Comparison of ENCODE assay signal across 11 cellular contexts in the genomic region with DNA sequence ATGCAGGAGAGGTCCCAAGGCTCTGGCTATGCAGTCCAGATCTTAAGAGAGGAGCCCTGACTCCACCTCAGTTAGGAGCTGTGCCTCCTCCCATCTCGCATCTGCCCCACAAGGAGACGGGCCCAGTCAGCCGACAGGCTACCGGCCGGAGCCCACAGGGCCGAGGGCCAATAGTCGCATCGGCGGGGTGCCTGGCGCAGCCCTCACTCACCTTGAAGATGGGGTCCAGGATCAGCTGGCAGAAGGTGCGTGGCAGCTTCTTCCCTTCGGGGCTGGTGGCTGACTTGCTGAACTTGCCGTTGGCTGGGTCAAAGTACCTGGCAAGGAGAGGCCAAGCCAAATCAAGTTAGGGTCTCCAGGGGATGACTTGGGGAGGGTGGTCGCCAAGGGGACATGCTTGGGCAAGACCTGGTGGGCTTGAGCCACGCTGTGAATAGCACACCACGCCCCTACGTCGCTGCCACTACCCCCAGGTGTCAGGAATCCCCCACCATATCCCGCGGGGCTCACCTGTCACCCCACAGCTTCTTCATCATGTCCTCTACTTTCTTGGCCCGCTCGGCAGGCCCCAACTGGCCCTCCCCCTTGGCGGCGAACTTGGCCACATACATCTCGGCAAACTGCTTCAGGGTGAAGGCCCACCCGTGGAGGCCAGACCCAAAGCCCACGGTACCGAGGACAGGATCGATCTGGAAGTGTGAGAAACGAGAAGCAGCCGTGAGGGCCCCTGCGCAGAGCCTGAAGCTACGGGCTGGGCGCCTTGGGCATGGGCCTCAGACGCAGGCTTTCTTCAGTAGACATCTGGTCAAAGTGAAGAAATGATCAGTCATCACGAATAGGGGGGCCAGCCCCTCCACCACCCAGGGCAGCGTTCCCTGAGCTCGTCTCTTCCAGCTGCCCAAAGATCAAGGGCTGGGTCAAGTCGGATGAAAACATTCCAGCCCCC. TPM values are rescaled to one million over a fixed set of nuclear protein-coding genes. Genes with fewer than 3 reads are reported as not detected.
DNase-seq lines count a peak whose midpoint lies in the region; ATAC-seq and TF ChIP-seq lines count a peak whose summit lies in the region.
"Had no signal": no experiment of that assay in that cellular context is flagged by ENCODE, and none has a peak within 500 bp of the region (broad histone marks: within the 10 kb centered on the region; RNA-seq: fewer than 3 reads in every experiment).

No MANE protein-coding gene starts in this region.

- no peak for TF ChIP-seq CTCF in AG04449 (IDR thresholded peaks at IDR 0.05; ENCODE audit: insufficient read depth, low read length, missing control alignments)
- TF ChIP-seq CTCF in H9 (conservative IDR thresholded peaks at IDR 0.05), result no peak

- H2BK120ac ChIP-seq in H9 (ENCODE audit: low read depth, low read length, poor library complexity, severe bottlenecking), result no peak overlapping the region

- H3K79me1 ChIP-seq in H9 (ENCODE audit: insufficient read depth, low read depth, low read length, poor library complexity, severe bottlenecking), result peaks cover 12% of the 10 kb centered on the region

- no peak overlapping the region for H2BK12ac ChIP-seq in H9 (ENCODE audit: insufficient read length, low read depth, low read length)

- H3K4me1 Mint-ChIP-seq in H9, result peaks cover 37 to 38% of the 10 kb centered on the region in 2 experiments
- peaks cover 28% of the 10 kb centered on the region for H3K4me1 Mint-ChIP-seq in activated T-helper 2 cell treated with anti-CD3 and anti-CD28 coated beads, Interferon-gamma antibody, Interleukin-2, Interleukin-4, amounts not matched to agents 10 μg/mL and 5 μg/mL and 100 μg/mL, durations not matched to agents 14 hours and 24 hours and 36 hours (ENCODE audit: low read depth)

- POLR2A ChIA-PET in AG04449 (lab: Yijun Ruan, JAX), result interaction anchor here (8.9 kb wide), 1 partner anchor 12 kb away, joined by 266 read pairs; a partner anchor contains a TSS

- intact Hi-C loops in activated T-helper 2 cell treated with anti-CD3 and anti-CD28 coated beads, Interferon-gamma antibody, Interleukin-2, Interleukin-4, amounts not matched to agents 10 μg/mL and 5 μg/mL and 100 μg/mL, durations not matched to agents 14 hours and 24 hours and 36 hours (cut with micrococcal nuclease), result loop anchor here (10.0 kb wide), 1 partner anchor 217 kb away; a partner anchor contains a TSS

- peaks cover 55% of the 10 kb centered on the region for H3K36me3 ChIP-seq in mucosa of stomach (ENCODE audit: control insufficient read depth, insufficient read depth, low read length)

- H3K4ac ChIP-seq in H9 (ENCODE audit: low read depth, low read length), result no peak overlapping the region

- H3K14ac ChIP-seq in H9 (ENCODE audit: insufficient read depth, low read length), result no peak overlapping the region

- H3T11ph ChIP-seq in H9 (ENCODE audit: low read length), result no peak overlapping the region

- no peaks in the 10 kb centered on the region; a peak in 1 of 5 replicates for H3K9me3 Mint-ChIP-seq in H9
- H3K9me3 Mint-ChIP-seq in activated T-helper 2 cell treated with anti-CD3 and anti-CD28 coated beads, Interferon-gamma antibody, Interleukin-2, Interleukin-4, amounts not matched to agents 10 μg/mL and 5 μg/mL and 100 μg/mL, durations not matched to agents 14 hours and 24 hours and 36 hours, result no peaks in the 10 kb centered on the region

- H4K20me1 ChIP-seq in H9 (ENCODE audit: control insufficient read depth, insufficient read depth, insufficient read length), result peaks cover 4% of the 10 kb centered on the region

- peaks cover 22% of the 10 kb centered on the region for H3K23me2 ChIP-seq in H9 (ENCODE audit: insufficient read length, low read depth, low read length, poor library complexity, severe bottlenecking)

- CTCF ChIA-PET in AG04449 (lab: Yijun Ruan, JAX), result interaction anchor here (5.6 kb wide), 1 partner anchor 12 kb away, joined by 37 read pairs; a partner anchor contains a TSS

- no peak overlapping the region for H2BK15ac ChIP-seq in H9 (ENCODE audit: low read depth, low read length)

- H4K91ac ChIP-seq in H9 (ENCODE audit: insufficient read length, low read depth, low read length), result no peak overlapping the region

- peak overlapping the region; percentile 31 to 99 (median 99); a peak in 5 of 7 replicates for H3K27ac Mint-ChIP-seq in H9
- H3K27ac Mint-ChIP-seq in activated T-helper 2 cell treated with anti-CD3 and anti-CD28 coated beads, Interferon-gamma antibody, Interleukin-2, Interleukin-4, amounts not matched to agents 10 μg/mL and 5 μg/mL and 100 μg/mL, durations not matched to agents 14 hours and 24 hours and 36 hours, result no peak overlapping the region

- H2BK5ac ChIP-seq in H9 (ENCODE audit: insufficient read length, low read length), result no peak overlapping the region

- no peak overlapping the region for H2AFZ ChIP-seq in H9 (ENCODE audit: low read length)

- peaks cover 26% of the 10 kb centered on the region for H3K79me2 ChIP-seq in H9 (ENCODE audit: insufficient read depth, low read length)

- no peak overlapping the region for H2AK5ac ChIP-seq in H9 (ENCODE audit: insufficient read length, low read length)

- peaks cover 71 to 79% (median 78%) of the 10 kb centered on the region in 3 experiments for H3K36me3 Mint-ChIP-seq in H9 (ENCODE audit: insufficient read depth in 1 of 3, low read depth in 3 of 3)
- H3K36me3 Mint-ChIP-seq in activated T-helper 2 cell treated with anti-CD3 and anti-CD28 coated beads, Interferon-gamma antibody, Interleukin-2, Interleukin-4, amounts not matched to agents 10 μg/mL and 5 μg/mL and 100 μg/mL, durations not matched to agents 14 hours and 24 hours and 36 hours (ENCODE audit: low read depth), result peaks cover 82% of the 10 kb centered on the region

- H4K8ac ChIP-seq in H9 (replicated peaks; ENCODE audit: insufficient read length, low read depth, low read length), result no peak overlapping the region

- H3K9ac ChIP-seq in H9 (ENCODE audit: extremely low read depth, insufficient read length, low read length) (no peak overlapping the region), mucosa of stomach (ENCODE audit: low read length) (peak overlapping the region; percentile 28)

- H2BK20ac ChIP-seq in H9 (ENCODE audit: low read depth, low read length, poor library complexity, severe bottlenecking), result no peak overlapping the region

- no peak for DNase-seq in AG04449 (ENCODE audit: low read depth, low spot score)
- peak; percentile 31 for DNase-seq in H9
- no peak for DNase-seq in activated T-helper 2 cell treated with anti-CD3 and anti-CD28 coated beads, Interferon-gamma antibody, Interleukin-2, Interleukin-4, amounts not matched to agents 10 μg/mL and 5 μg/mL and 100 μg/mL, durations not matched to agents 14 hours and 24 hours and 36 hours (ENCODE audit: low spot score)
- no peak for DNase-seq in caudate nucleus (lab: John Stamatoyannopoulos, UW)
- DNase-seq in SHP77 treated with DMSO at 0.1 percent for 48 hours (lab: John Stamatoyannopoulos, UW), result no peak
- DNase-seq: effector CD4-positive, alpha-beta T cell; NCI-H2227 treated with DMSO at 0.1 percent for 48 hours had no signal

- no peak overlapping the region for H3K56ac ChIP-seq in H9 (ENCODE audit: insufficient read length, low read depth, low read length)

- H4K5ac ChIP-seq in H9 (ENCODE audit: insufficient read length, low read depth, low read length), result no peak overlapping the region

- H3K9me3 ChIP-seq in H9 (ENCODE audit: control insufficient read depth, low read depth, low read length) (no peaks in the 10 kb centered on the region), mucosa of stomach (ENCODE audit: control insufficient read depth, low read length) (no peaks in the 10 kb centered on the region)

- no peak overlapping the region for H3K18ac ChIP-seq in H9 (ENCODE audit: insufficient read length, low read depth, low read length)

- no peaks in the 10 kb centered on the region for H3K27me3 ChIP-seq in H9 (ENCODE audit: insufficient read depth, low read length)
- H3K27me3 ChIP-seq in mucosa of stomach (ENCODE audit: control insufficient read depth, insufficient read depth, low read length), result no peaks in the 10 kb centered on the region

- H3K4me1 ChIP-seq in H9 (ENCODE audit: insufficient read depth, low read length) (no peaks in the 10 kb centered on the region), mucosa of stomach (ENCODE audit: control insufficient read depth, insufficient read depth, low read length) (peaks cover 43% of the 10 kb centered on the region)

- ATAC-seq in GM19463 (IDR thresholded peaks at IDR 0.05; ENCODE audit: unreplicated experiment) (no peak), GM18868 (IDR thresholded peaks at IDR 0.05; ENCODE audit: unreplicated experiment) (no peak)

- no peak overlapping the region for H3K4me2 ChIP-seq in H9 (ENCODE audit: insufficient read depth, insufficient read length, low read length)

- peak overlapping the region; percentile 97 to 99 for H3K4me3 Mint-ChIP-seq in H9
- peak overlapping the region; percentile 8 for H3K4me3 Mint-ChIP-seq in activated T-helper 2 cell treated with anti-CD3 and anti-CD28 coated beads, Interferon-gamma antibody, Interleukin-2, Interleukin-4, amounts not matched to agents 10 μg/mL and 5 μg/mL and 100 μg/mL, durations not matched to agents 14 hours and 24 hours and 36 hours (ENCODE audit: low read depth)

- peaks cover 8% of the 10 kb centered on the region for H3K27me3 Mint-ChIP-seq in H9 (ENCODE audit: low read depth)
- H3K27me3 Mint-ChIP-seq in activated T-helper 2 cell treated with anti-CD3 and anti-CD28 coated beads, Interferon-gamma antibody, Interleukin-2, Interleukin-4, amounts not matched to agents 10 μg/mL and 5 μg/mL and 100 μg/mL, durations not matched to agents 14 hours and 24 hours and 36 hours (ENCODE audit: low read depth), result no peaks in the 10 kb centered on the region

- peak overlapping the region; percentile 100; the same call in 1 of the 2 replicates for H3K4me3 ChIP-seq in AG04449 (ENCODE audit: low read depth, low read length)
- no peak overlapping the region for H3K4me3 ChIP-seq in mucosa of stomach (ENCODE audit: low read length)

- no peak overlapping the region for H3K23ac ChIP-seq in H9 (ENCODE audit: insufficient read length, low read depth, low read length)

- H3K27ac ChIP-seq in H9 (ENCODE audit: insufficient read length, low read depth, low read length) (no peak overlapping the region), caudate nucleus (ENCODE audit: low read depth, low read length) (no peak overlapping the region)

- whole genome bisulfite sequencing in H9 (ENCODE audit: extremely low coverage, insufficient read length, low lambda C conversion rate), result no CpG with 5 or more reads among the region's 39 CpGs

RNA-seq across cellular contexts. Expression of a gene that starts 3.3 kb away (rescaled TPM):
- total RNA-seq in H9 (2021), result 3,615 and 3,676 TPM in 2 replicates
- total RNA-seq in activated T-helper 2 cell treated with anti-CD3 and anti-CD28 coated beads, Interferon-gamma antibody, Interleukin-2, Interleukin-4, amounts not matched to agents 10 μg/mL and 5 μg/mL and 100 μg/mL, durations not matched to agents 14 hours and 24 hours and 36 hours, result 2,377 and 2,451 TPM in 2 replicates

RNA-seq across cellular contexts. Expression of a gene that starts 11.1 kb away (rescaled TPM):
- 114 and 121 TPM in 2 replicates for total RNA-seq in H9 (2021)
- total RNA-seq in activated T-helper 2 cell treated with anti-CD3 and anti-CD28 coated beads, Interferon-gamma antibody, Interleukin-2, Interleukin-4, amounts not matched to agents 10 μg/mL and 5 μg/mL and 100 μg/mL, durations not matched to agents 14 hours and 24 hours and 36 hours, result 40.1 and 43.3 TPM in 2 replicates

RNA-seq across cellular contexts. Expression of a gene that starts 25.5 kb away (rescaled TPM):
- total RNA-seq in H9 (2021), result 52.0 and 59.4 TPM in 2 replicates
- total RNA-seq in activated T-helper 2 cell treated with anti-CD3 and anti-CD28 coated beads, Interferon-gamma antibody, Interleukin-2, Interleukin-4, amounts not matched to agents 10 μg/mL and 5 μg/mL and 100 μg/mL, durations not matched to agents 14 hours and 24 hours and 36 hours, result 31.5 and 36.3 TPM in 2 replicates

RNA-seq across cellular contexts. Expression of a gene that starts 49.1 kb away (rescaled TPM):
- 60.0 and 62.7 TPM in 2 replicates for total RNA-seq in H9 (2021)
- total RNA-seq in activated T-helper 2 cell treated with anti-CD3 and anti-CD28 coated beads, Interferon-gamma antibody, Interleukin-2, Interleukin-4, amounts not matched to agents 10 μg/mL and 5 μg/mL and 100 μg/mL, durations not matched to agents 14 hours and 24 hours and 36 hours, result not detected in 2 replicates
- total RNA-seq: T-helper 1 cell treated with Interleukin-12 subunit alpha and Interleukin-12 subunit beta and Interleukin-4 antibody, amounts not matched to agents 30 ng/mL and 1 ng/mL, for 36 hours had no signal
